In genomic region chr6:124924333-124924759, GRCh38 we compare ENCODE assay signal across 1 cellular context.
TF ChIP-seq lines count a peak whose summit lies in the region.

No MANE protein-coding gene starts in this region.

TF ChIP-seq in HEK293, 187 proteins besides CTCF, POLR2A, EP300 and RAD21 (continued from another document):
- TF ChIP-seq, protein P1, sequence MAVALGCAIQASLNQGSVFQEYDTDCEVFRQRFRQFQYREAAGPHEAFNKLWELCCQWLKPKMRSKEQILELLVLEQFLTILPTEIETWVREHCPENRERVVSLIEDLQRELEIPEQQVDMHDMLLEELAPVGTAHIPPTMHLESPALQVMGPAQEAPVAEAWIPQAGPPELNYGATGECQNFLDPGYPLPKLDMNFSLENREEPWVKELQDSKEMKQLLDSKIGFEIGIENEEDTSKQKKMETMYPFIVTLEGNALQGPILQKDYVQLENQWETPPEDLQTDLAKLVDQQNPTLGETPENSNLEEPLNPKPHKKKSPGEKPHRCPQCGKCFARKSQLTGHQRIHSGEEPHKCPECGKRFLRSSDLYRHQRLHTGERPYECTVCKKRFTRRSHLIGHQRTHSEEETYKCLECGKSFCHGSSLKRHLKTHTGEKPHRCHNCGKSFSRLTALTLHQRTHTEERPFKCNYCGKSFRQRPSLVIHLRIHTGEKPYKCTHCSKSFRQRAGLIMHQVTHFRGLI (tag by site-specific recombination; IDR thresholded peaks at IDR 0.05): peak; percentile 65; the same call in 1 of the 2 replicates
- no peak for TF ChIP-seq ZNF174 (tag by site-specific recombination; IDR thresholded peaks at IDR 0.05)
- TF ChIP-seq ZNF510 (tag by site-specific recombination; IDR thresholded peaks at IDR 0.05; ENCODE audit: insufficient replicate concordance): peak; percentile 81
- TF ChIP-seq SP7 (tag by site-specific recombination; IDR thresholded peaks at IDR 0.05): no peak
